In genomic region chrX:48737213-48737938, GRCh38 we compare ENCODE assay signal across 8 cellular contexts. TPM values are rescaled to one million over a fixed set of nuclear protein-coding genes. Genes with fewer than 3 reads are reported as not detected.
DNase-seq lines count a peak whose midpoint lies in the region; ATAC-seq and TF ChIP-seq lines count a peak whose summit lies in the region.

No MANE protein-coding gene starts in this region.

- no peaks in the 10 kb centered on the region for H3K36me3 ChIP-seq in liver (ENCODE audit: control insufficient read depth in 4 of 4, insufficient read depth in 3 of 4, low read depth in 1 of 4, low read length in 3 of 4)

- H3K9me3 ChIP-seq in liver (ENCODE audit: control insufficient read depth in 4 of 4, low read length in 3 of 4) = peaks cover 0 to 2% (median 0%) of the 10 kb centered on the region in 4 donors

- DNase-seq in CD14-positive monocyte (ENCODE audit: low spot score) (peak; percentile 92), NCI-H774 (lab: John Stamatoyannopoulos, UW) (peak; percentile 90), dorsolateral prefrontal cortex (peak; percentile 75 to 93 (median 90))
- peak; percentile 93 for DNase-seq in activated CD4-positive, alpha-beta memory T cell treated with anti-CD3 and anti-CD28 coated beads for 36 hours
- peak; percentile 82 for DNase-seq in stimulated activated CD4-positive, alpha-beta T cell treated with anti-CD3 and anti-CD28 coated beads, Interleukin-4, amount 100 ng/mL, for 1 hour

- H3K4me1 ChIP-seq in liver (ENCODE audit: control insufficient read depth in 4 of 4, insufficient read depth in 4 of 4, low read length in 3 of 4) = peaks cover 3 to 15% (median 7%) of the 10 kb centered on the region in 4 donors

- CTCF ChIA-PET in activated CD4-positive, alpha-beta memory T cell treated with anti-CD3 and anti-CD28 coated beads for 36 hours (lab: Charles Lee) = interaction anchor here (1.0 to 1.6 kb wide), 2 partner anchors 16 to 23 kb away, joined by 4 to 5 read pairs; no protein-coding TSS in a partner anchor

- peaks cover 0 to 7% (median 1%) of the 10 kb centered on the region in 3 donors for H3K27me3 Mint-ChIP-seq in CD14-positive monocyte (ENCODE audit: low read depth in 3 of 3)
- no peaks in the 10 kb centered on the region for H3K27me3 Mint-ChIP-seq in activated CD4-positive, alpha-beta memory T cell treated with anti-CD3 and anti-CD28 coated beads for 36 hours

- H3K4me3 Mint-ChIP-seq in CD14-positive monocyte = peak overlapping the region; percentile 77 to 95
- H3K4me3 Mint-ChIP-seq in activated CD4-positive, alpha-beta memory T cell treated with anti-CD3 and anti-CD28 coated beads for 36 hours = peak overlapping the region; percentile 95

- POLR2A ChIA-PET in activated CD4-positive, alpha-beta memory T cell treated with anti-CD3 and anti-CD28 coated beads for 36 hours (lab: Charles Lee) = interaction anchor here (0.7 to 2.3 kb wide), 10 partner anchors 14 to 166 kb away, joined by 3 to 13 read pairs (median 4); partner anchors contain the start of genes HDAC6, PQBP1, TIMM17B and WAS

- peak overlapping the region; percentile 89 to 96 (median 93) for H3K27ac Mint-ChIP-seq in CD14-positive monocyte
- peak overlapping the region; percentile 97 for H3K27ac Mint-ChIP-seq in activated CD4-positive, alpha-beta memory T cell treated with anti-CD3 and anti-CD28 coated beads for 36 hours

- H3K4me3 ChIP-seq in dorsolateral prefrontal cortex (peak overlapping the region; percentile 30 to 81 (median 65)), liver (ENCODE audit: low read depth in 1 of 3, low read length in 3 of 3) (peak overlapping the region; percentile 51 to 69 (median 68))

- under 1% methylated on average over 48 of the region's 48 CpGs for WGBS in liver

- H3K27ac ChIP-seq in dorsolateral prefrontal cortex (peak overlapping the region in 58 of 59 donors; percentile 62 to 95 (median 88)), liver (ENCODE audit: low read depth in 1 of 2, low read length in 2 of 2) (peak overlapping the region; percentile 86 to 91)

- H3K4me1 Mint-ChIP-seq in CD14-positive monocyte = peaks cover 16% of the 10 kb centered on the region
- H3K4me1 Mint-ChIP-seq in activated CD4-positive, alpha-beta memory T cell treated with anti-CD3 and anti-CD28 coated beads for 36 hours (ENCODE audit: low read depth) = peaks cover 19% of the 10 kb centered on the region

- H3K36me3 Mint-ChIP-seq in CD14-positive monocyte = no peaks in the 10 kb centered on the region
- H3K36me3 Mint-ChIP-seq in activated CD4-positive, alpha-beta memory T cell treated with anti-CD3 and anti-CD28 coated beads for 36 hours = no peaks in the 10 kb centered on the region

- H3K27me3 ChIP-seq in dorsolateral prefrontal cortex (peaks cover 0 to 31% (median 3%) of the 10 kb centered on the region in 45 donors), liver (ENCODE audit: control insufficient read depth in 4 of 4, insufficient read depth in 4 of 4, low read length in 3 of 4) (peaks cover 0 to 2% (median 0%) of the 10 kb centered on the region in 4 donors)

- intact Hi-C loops in CD14-positive monocyte (cut with micrococcal nuclease) = loop anchor here in 1 of 2 donors (5.0 kb wide), 1 partner anchor 65 kb away; the partner anchor contains the start of gene HDAC6
- intact Hi-C loops in activated CD4-positive, alpha-beta memory T cell treated with anti-CD3 and anti-CD28 coated beads for 36 hours (cut with micrococcal nuclease) = loop anchor here (1.0 to 5.0 kb wide), 4 partner anchors 41 to 140 kb away; partner anchors contain the start of genes HDAC6, SUV39H1 and WDR13
- intact Hi-C loops in dorsolateral prefrontal cortex (cut with DNase I) = loop anchor here (2.0 to 10.0 kb wide), 5 partner anchors 40 to 157 kb away; partner anchors contain the start of genes SUV39H1 (in 2 of the 2), HDAC6 (in 1 of the 2), PQBP1 (in 1 of the 2) and TIMM17B (in 1 of the 2)

- ATAC-seq in GM19395 (IDR thresholded peaks at IDR 0.05; ENCODE audit: unreplicated experiment) (peak; percentile 98), HG03558 (IDR thresholded peaks at IDR 0.05; ENCODE audit: extremely low read depth, unreplicated experiment) (peak; percentile 95)

- peak in 1 of 2 donors; percentile 34 for TF ChIP-seq RAD21 in liver (IDR thresholded peaks at IDR 0.05)

- H3K9me3 Mint-ChIP-seq in CD14-positive monocyte = peaks cover 0 to 6% (median 0%) of the 10 kb centered on the region in 7 donors
- no peaks in the 10 kb centered on the region for H3K9me3 Mint-ChIP-seq in activated CD4-positive, alpha-beta memory T cell treated with anti-CD3 and anti-CD28 coated beads for 36 hours

- no peak for TF ChIP-seq CTCF in CD14-positive monocyte (IDR thresholded peaks at IDR 0.05)
- peak in 5 of 56 donors; percentile 1 to 12 (median 6) for TF ChIP-seq CTCF in dorsolateral prefrontal cortex (IDR thresholded peaks at IDR 0.05 in 54 of 56, conservative IDR thresholded peaks at IDR 0.05 in 2 of 56; ENCODE audit: low read depth in 1 of 56, partially characterized antibody in 56 of 56)
- no peak for TF ChIP-seq CTCF in liver (IDR thresholded peaks at IDR 0.05; ENCODE audit: low read depth, low read length, missing input control)

- peak overlapping the region; percentile 49 to 74 for H3K9ac ChIP-seq in liver (ENCODE audit: low read depth in 1 of 2, low read length in 2 of 2)

TF ChIP-seq in liver, 16 proteins besides CTCF, POLR2A, EP300 and RAD21 (continues in another document):
- TF ChIP-seq HNF4G (IDR thresholded peaks at IDR 0.05) = no peak
- TF ChIP-seq, protein P1, sequence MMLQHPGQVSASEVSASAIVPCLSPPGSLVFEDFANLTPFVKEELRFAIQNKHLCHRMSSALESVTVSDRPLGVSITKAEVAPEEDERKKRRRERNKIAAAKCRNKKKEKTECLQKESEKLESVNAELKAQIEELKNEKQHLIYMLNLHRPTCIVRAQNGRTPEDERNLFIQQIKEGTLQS (IDR thresholded peaks at IDR 0.05) = no peak
- no peak for TF ChIP-seq FOXA2 (IDR thresholded peaks at IDR 0.05)
- TF ChIP-seq YY1 (IDR thresholded peaks at IDR 0.05) = no peak
- peak; percentile 52 to 88 for TF ChIP-seq GABPA (IDR thresholded peaks at IDR 0.05 in 1 of 2, conservative IDR thresholded peaks at IDR 0.05 in 1 of 2)
- peak in 1 of 2 donors; percentile 19 for TF ChIP-seq RXRA (IDR thresholded peaks at IDR 0.05)
- TF ChIP-seq HNF4A (conservative IDR thresholded peaks at IDR 0.05) = peak in 1 of 2 donors; percentile 14
- no peak for TF ChIP-seq NR2F2 (IDR thresholded peaks at IDR 0.05)
- TF ChIP-seq EGR1 (IDR thresholded peaks at IDR 0.05; ENCODE audit: low read depth in 2 of 2) = no peak
- peak; percentile 78 for TF ChIP-seq SP1 (IDR thresholded peaks at IDR 0.05)
- no peak for TF ChIP-seq JUND (IDR thresholded peaks at IDR 0.05)
- no peak for TF ChIP-seq FOXA1 (IDR thresholded peaks at IDR 0.05)
- TF ChIP-seq, protein P2, sequence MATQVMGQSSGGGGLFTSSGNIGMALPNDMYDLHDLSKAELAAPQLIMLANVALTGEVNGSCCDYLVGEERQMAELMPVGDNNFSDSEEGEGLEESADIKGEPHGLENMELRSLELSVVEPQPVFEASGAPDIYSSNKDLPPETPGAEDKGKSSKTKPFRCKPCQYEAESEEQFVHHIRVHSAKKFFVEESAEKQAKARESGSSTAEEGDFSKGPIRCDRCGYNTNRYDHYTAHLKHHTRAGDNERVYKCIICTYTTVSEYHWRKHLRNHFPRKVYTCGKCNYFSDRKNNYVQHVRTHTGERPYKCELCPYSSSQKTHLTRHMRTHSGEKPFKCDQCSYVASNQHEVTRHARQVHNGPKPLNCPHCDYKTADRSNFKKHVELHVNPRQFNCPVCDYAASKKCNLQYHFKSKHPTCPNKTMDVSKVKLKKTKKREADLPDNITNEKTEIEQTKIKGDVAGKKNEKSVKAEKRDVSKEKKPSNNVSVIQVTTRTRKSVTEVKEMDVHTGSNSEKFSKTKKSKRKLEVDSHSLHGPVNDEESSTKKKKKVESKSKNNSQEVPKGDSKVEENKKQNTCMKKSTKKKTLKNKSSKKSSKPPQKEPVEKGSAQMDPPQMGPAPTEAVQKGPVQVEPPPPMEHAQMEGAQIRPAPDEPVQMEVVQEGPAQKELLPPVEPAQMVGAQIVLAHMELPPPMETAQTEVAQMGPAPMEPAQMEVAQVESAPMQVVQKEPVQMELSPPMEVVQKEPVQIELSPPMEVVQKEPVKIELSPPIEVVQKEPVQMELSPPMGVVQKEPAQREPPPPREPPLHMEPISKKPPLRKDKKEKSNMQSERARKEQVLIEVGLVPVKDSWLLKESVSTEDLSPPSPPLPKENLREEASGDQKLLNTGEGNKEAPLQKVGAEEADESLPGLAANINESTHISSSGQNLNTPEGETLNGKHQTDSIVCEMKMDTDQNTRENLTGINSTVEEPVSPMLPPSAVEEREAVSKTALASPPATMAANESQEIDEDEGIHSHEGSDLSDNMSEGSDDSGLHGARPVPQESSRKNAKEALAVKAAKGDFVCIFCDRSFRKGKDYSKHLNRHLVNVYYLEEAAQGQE (IDR thresholded peaks at IDR 0.05) = peak; percentile 57

RNA-seq across cellular contexts. Expression of gene GLOD5, which starts 24.2 kb away (rescaled TPM):
- not detected for polyA plus RNA-seq in CD14-positive monocyte
- total RNA-seq in activated CD4-positive, alpha-beta memory T cell treated with anti-CD3 and anti-CD28 coated beads for 36 hours = not detected
- total RNA-seq in dorsolateral prefrontal cortex = not detected
- under 1 TPM in 1 of 2 donors, not detected in 1; 0.67 TPM for total RNA-seq in liver
- 1 to 10 TPM; 2.1 to 3.4 TPM for polyA plus RNA-seq in liver

RNA-seq across cellular contexts. Expression of gene SUV39H1, which starts 40.8 kb away (rescaled TPM):
- 1 to 10 TPM; 2.9 to 3.4 TPM for polyA plus RNA-seq in CD14-positive monocyte
- 10 to 100 TPM; 32.3 to 35.6 TPM for total RNA-seq in activated CD4-positive, alpha-beta memory T cell treated with anti-CD3 and anti-CD28 coated beads for 36 hours
- total RNA-seq in dorsolateral prefrontal cortex = 10 to 100 TPM in 3 of 120 experiments, 1 to 10 TPM in 117; 2.4 to 11.8 (median 6.3) TPM
- total RNA-seq in liver = 1 to 10 TPM; 4.0 to 5.8 TPM
- polyA plus RNA-seq in liver = 1 to 10 TPM; 3.2 to 3.5 TPM

RNA-seq across cellular contexts. Expression of gene GATA1, which starts 49.0 kb away (rescaled TPM):
- not detected for polyA plus RNA-seq in CD14-positive monocyte
- total RNA-seq in activated CD4-positive, alpha-beta memory T cell treated with anti-CD3 and anti-CD28 coated beads for 36 hours = not detected
- total RNA-seq in dorsolateral prefrontal cortex = under 1 TPM in 2 of 120 experiments, not detected in 118; 0.37 to 0.46 TPM
- 10 to 100 TPM in 1 of 2 donors, not detected in 1; 39.9 TPM for total RNA-seq in liver
- polyA plus RNA-seq in liver = under 1 TPM in 1 of 2 donors, not detected in 1; 0.05 TPM

RNA-seq across cellular contexts. Expression of gene WAS, which starts 53.8 kb away (rescaled TPM):
- polyA plus RNA-seq in CD14-positive monocyte (10 to 100 TPM; 22.8 to 38.0 TPM), liver (1 to 10 TPM; 1.0 to 3.1 TPM)
- total RNA-seq in activated CD4-positive, alpha-beta memory T cell treated with anti-CD3 and anti-CD28 coated beads for 36 hours = 10 to 100 TPM; 95.2 to 99.6 TPM
- total RNA-seq in dorsolateral prefrontal cortex (10 to 100 TPM in 13 of 120 experiments, 1 to 10 TPM in 107; 1.6 to 19.4 (median 5.3) TPM), liver (1 to 10 TPM; 5.1 to 5.6 TPM)

Comparison
In these comparisons a context has a peak if more than half of its experiments do, and no peak if none do; other contexts are left out.
1. Peak in every context shown above with its lines: DNase-seq, ATAC-seq, H3K4me3 ChIP-seq and H3K27ac ChIP-seq.